ENCODE assay signal across 16 cellular contexts in genomic region chr18:26293982-26294381, GRCh38.
"Had no signal": no experiment of that assay in that cellular context is flagged by ENCODE, and none has a peak within 500 bp of the region (broad histone marks: within the 10 kb centered on the region; RNA-seq: fewer than 3 reads in every experiment).

No MANE protein-coding gene starts in this region.

- ATAC-seq: esophagus mucosa; gastrocnemius medialis; heart right ventricle; left lobe of liver; natural killer cell; sciatic nerve; stimulated activated naive B cell treated with anti-CD40 and anti-IgM and Interleukin-4, amounts not matched to agents 10 μg/mL and 1 μg/mL and 100 μg/mL, for 72 hours had no signal

- H3K36me3 ChIP-seq: gastrocnemius medialis had no signal

- H3K4me3 ChIP-seq: dorsolateral prefrontal cortex, gastrocnemius medialis, heart right ventricle had no signal

- H3K27ac ChIP-seq: dorsolateral prefrontal cortex, gastrocnemius medialis, heart right ventricle had no signal

- DNase-seq: cortex of kidney; dorsolateral prefrontal cortex; effector CD8-positive, alpha-beta T cell; gastrocnemius medialis; heart right ventricle; hypothalamus; islet precursor cell; natural killer cell; posterior cingulate gyrus; stimulated activated CD4-positive, alpha-beta T cell treated with anti-CD3 and anti-CD28 coated beads, Interleukin-2, amount 100 ng/mL, for 24 hours; stimulated activated CD4-positive, alpha-beta T cell treated with anti-CD3 and anti-CD28 coated beads, Interleukin-4, amount 100 ng/mL, for 4 hours; stimulated activated naive B cell treated with anti-CD40 and anti-IgM and Interleukin-4, amounts not matched to agents 10 μg/mL and 1 μg/mL and 100 μg/mL, for 72 hours; trophoblast cell had no signal

- H3K9me3 ChIP-seq: gastrocnemius medialis, heart right ventricle had no signal

- H3K4me1 ChIP-seq: gastrocnemius medialis, heart right ventricle had no signal

- H3K27me3 ChIP-seq: dorsolateral prefrontal cortex, gastrocnemius medialis, heart right ventricle had no signal
